ENCODE assay signal across 1 cellular context in genomic region chr12:52524898-52525591, GRCh38.
TF ChIP-seq lines count a peak whose summit lies in the region.

No MANE protein-coding gene starts in this region.

TF ChIP-seq in HCT116, 20 proteins besides CTCF, POLR2A, EP300 and RAD21:
- TF ChIP-seq POLR2AphosphoS5 (IDR thresholded peaks at IDR 0.05; ENCODE audit: low read depth, low read length) (no peak), MAX (IDR thresholded peaks at IDR 0.05) (no peak), TCF7L2 (IDR thresholded peaks at IDR 0.05; ENCODE audit: borderline replicate concordance, extremely low read depth, insufficient read depth, insufficient read length) (no peak), EZH2phosphoT487 (IDR thresholded peaks at IDR 0.05; ENCODE audit: borderline replicate concordance) (no peak), ATF3 (IDR thresholded peaks at IDR 0.05) (no peak), YY1 (IDR thresholded peaks at IDR 0.05; ENCODE audit: extremely low read depth, insufficient replicate concordance, low read depth, low read length) (no peak), CEBPB (IDR thresholded peaks at IDR 0.05; ENCODE audit: low read depth) (no peak), ZFX (IDR thresholded peaks at IDR 0.05) (no peak), ZBTB33 (IDR thresholded peaks at IDR 0.05; ENCODE audit: extremely low read depth, insufficient replicate concordance, low read length) (no peak), SRF (IDR thresholded peaks at IDR 0.05; ENCODE audit: low read depth) (no peak)
